ENCODE assay signal across 1 cellular context in genomic region chr17:12794919-12795517, GRCh38.
TF ChIP-seq lines count a peak whose summit lies in the region.

No MANE protein-coding gene starts in this region.

TF ChIP-seq in GM23338, 12 proteins besides CTCF, POLR2A, EP300 and RAD21 (continued from another document):
- no peak for TF ChIP-seq REST (IDR thresholded peaks at IDR 0.05; ENCODE audit: unreplicated experiment)
- no peak for TF ChIP-seq EZH2phosphoT487 (IDR thresholded peaks at IDR 0.05; ENCODE audit: unreplicated experiment)
- TF ChIP-seq POLR2AphosphoS5 (IDR thresholded peaks at IDR 0.05; ENCODE audit: low read depth): no peak
- TF ChIP-seq ZNF331 (CRISPR knock-in tag; IDR thresholded peaks at IDR 0.05; ENCODE audit: low read depth): no peak
- no peak for TF ChIP-seq ETS1 (IDR thresholded peaks at IDR 0.05)
